ENCODE assay signal across 9 cellular contexts in genomic region chr2:143901185-143901842, GRCh38.
DNase-seq lines count a peak whose midpoint lies in the region; ATAC-seq and TF ChIP-seq lines count a peak whose summit lies in the region.
"Had no signal": no experiment of that assay in that cellular context is flagged by ENCODE, and none has a peak within 500 bp of the region (broad histone marks: within the 10 kb centered on the region; RNA-seq: fewer than 3 reads in every experiment).

No MANE protein-coding gene starts in this region.

- TF ChIP-seq CTCF in adrenal gland (IDR thresholded peaks at IDR 0.05): no peak

- no peak for TF ChIP-seq POLR2A in adrenal gland (IDR thresholded peaks at IDR 0.05)

- 72 to 84% (median 79%) methylated on average over 4 of the region's 4 CpGs for WGBS in adrenal gland, 4 donors

- DNase-seq in activated T-cell treated with anti-CD3 and anti-CD28 coated beads, Interleukin-2, amount 50 U/mL, for 4 hours: no peak
- DNase-seq in activated T-cell treated with anti-CD3 and anti-CD28 coated beads, Interleukin-2, amount 50 U/mL, for 48 hours: no peak
- peak; percentile 75 for DNase-seq in astrocyte of the hippocampus (ENCODE audit: low read depth, low spot score)
- DNase-seq in stromal cell of bone marrow (ENCODE audit: low read depth): peak; percentile 47
- DNase-seq in adrenal gland: no peak
- no peak for DNase-seq in ecto neural progenitor cell (ENCODE audit: low spot score)
- DNase-seq in immature natural killer cell: no peak

- intact Hi-C loops in adrenal gland (cut with DNase I): no loop called here

- H3K9me3 Mint-ChIP-seq in activated T-cell treated with anti-CD3 and anti-CD28 coated beads, Interleukin-2, amount 50 U/mL, for 4 hours: no peaks in the 10 kb centered on the region
- no peaks in the 10 kb centered on the region for H3K9me3 Mint-ChIP-seq in immature natural killer cell

- no peak overlapping the region for H3K4me3 ChIP-seq in adrenal gland
- H3K4me3 ChIP-seq: BLaER1 had no signal

- H3K36me3 Mint-ChIP-seq in activated T-cell treated with anti-CD3 and anti-CD28 coated beads, Interleukin-2, amount 50 U/mL, for 4 hours (ENCODE audit: insufficient read depth): no peaks in the 10 kb centered on the region
- no peaks in the 10 kb centered on the region for H3K36me3 Mint-ChIP-seq in immature natural killer cell

- no peak overlapping the region for H3K27ac ChIP-seq in adrenal gland
- H3K27ac ChIP-seq: BLaER1 had no signal

- no peaks in the 10 kb centered on the region for H3K4me1 ChIP-seq in adrenal gland (replicated peaks in 1 of 2)
- H3K4me1 ChIP-seq: BLaER1 had no signal

- H3K27ac Mint-ChIP-seq in immature natural killer cell: no peak overlapping the region

- H3K27me3 ChIP-seq in adrenal gland: no peaks in the 10 kb centered on the region
- H3K27me3 ChIP-seq: BLaER1 had no signal

- H3K9me3 ChIP-seq in adrenal gland (replicated peaks in 1 of 3): no peaks in the 10 kb centered on the region
- H3K9me3 ChIP-seq: BLaER1 had no signal

- no peak overlapping the region for H3K4me3 Mint-ChIP-seq in activated T-cell treated with anti-CD3 and anti-CD28 coated beads, Interleukin-2, amount 50 U/mL, for 4 hours
- no peak overlapping the region for H3K4me3 Mint-ChIP-seq in immature natural killer cell

- H3K4me1 Mint-ChIP-seq in activated T-cell treated with anti-CD3 and anti-CD28 coated beads, Interleukin-2, amount 50 U/mL, for 4 hours (ENCODE audit: low read depth): peaks cover 7% of the 10 kb centered on the region
- peaks cover 6 to 9% of the 10 kb centered on the region in 2 donors for H3K4me1 Mint-ChIP-seq in immature natural killer cell

- peaks cover 3% of the 10 kb centered on the region for H3K27me3 Mint-ChIP-seq in activated T-cell treated with anti-CD3 and anti-CD28 coated beads, Interleukin-2, amount 50 U/mL, for 4 hours (ENCODE audit: low read depth)
- H3K27me3 Mint-ChIP-seq in immature natural killer cell (ENCODE audit: low read depth in 3 of 3): peaks cover 1 to 3% (median 2%) of the 10 kb centered on the region in 3 donors

- peak; percentile 55 to 59 for ATAC-seq in activated T-cell treated with anti-CD3 and anti-CD28 coated beads, Interleukin-2, amount 50 U/mL, for 4 hours
- ATAC-seq in HG03439 (IDR thresholded peaks at IDR 0.05; ENCODE audit: unreplicated experiment): peak; percentile 56

- no peaks in the 10 kb centered on the region for H3K36me3 ChIP-seq in adrenal gland (replicated peaks in 1 of 2)
- H3K36me3 ChIP-seq: BLaER1 had no signal

Comparison
In these comparisons a context has a peak if more than half of its experiments do, and no peak if none do; other contexts are left out.
1. DNase-seq: peak in astrocyte of the hippocampus (single experiment) and stromal cell of bone marrow (single experiment); none in activated T-cell treated with anti-CD3 and anti-CD28 coated beads, Interleukin-2, amount 50 U/mL, for 4 hours (single experiment), activated T-cell treated with anti-CD3 and anti-CD28 coated beads, Interleukin-2, amount 50 U/mL, for 48 hours (0 of 2), adrenal gland (0 of 7), ecto neural progenitor cell (single experiment) and immature natural killer cell (0 of 3).